ENCODE assay signal across 8 cellular contexts in the genomic region with DNA sequence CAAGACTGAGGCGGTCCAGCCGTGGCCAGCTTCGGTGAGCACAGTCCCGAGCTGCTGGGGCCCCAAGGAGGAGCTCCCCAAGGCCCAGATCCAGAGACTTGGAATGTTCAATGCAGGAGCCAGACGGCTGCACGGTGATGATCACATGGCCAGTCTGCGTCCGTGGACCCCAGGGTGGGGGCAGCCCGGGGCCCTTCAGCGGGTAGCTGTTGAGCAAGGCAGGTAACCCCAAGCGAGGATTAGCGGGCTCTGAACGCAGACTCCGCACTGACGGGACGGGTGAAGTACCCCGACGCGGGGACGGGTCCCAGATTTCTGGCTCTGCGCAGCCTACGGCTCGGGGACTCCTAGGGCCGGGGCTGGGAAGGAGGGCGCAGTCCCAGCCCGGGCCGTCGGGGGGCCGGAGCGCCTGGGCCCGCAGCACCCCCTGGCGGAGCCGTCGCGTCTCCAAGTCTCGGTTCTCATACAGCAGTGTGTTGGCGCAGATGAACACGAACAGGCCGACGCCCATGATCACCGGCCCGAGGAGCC. TPM values are rescaled to one million over a fixed set of nuclear protein-coding genes. Genes with fewer than 3 reads are reported as not detected.
A peak's percentile ranks its signal among the peaks of the same experiment; 100 is the strongest.
DNase-seq lines count a peak whose midpoint lies in the region; ATAC-seq and TF ChIP-seq lines count a peak whose summit lies in the region.

No MANE protein-coding gene starts in this region.

- intact Hi-C loops in heart right ventricle (cut with DNase I) = loop anchor here in 5 of 10 donors (5.0 to 10.0 kb wide), 3 partner anchors 54 to 239 kb away; partner anchors contain the start of gene SRSF4 (in 4 of the 5)
- intact Hi-C loops in spleen (cut with DNase I; ENCODE audit: low total_unique reads) = no loop called here

- H3K4me3 ChIP-seq in GM12865 (ENCODE audit: low read depth, low read length) (no peak overlapping the region), heart right ventricle (peak overlapping the region in 5 of 10 donors; percentile 9 to 99 (median 71)), spleen (peak overlapping the region in 5 of 8 donors; percentile 10 to 82 (median 64))

- no peak for TF ChIP-seq POLR2A in spleen (IDR thresholded peaks at IDR 0.05)

- H3K27ac ChIP-seq in heart right ventricle (peak overlapping the region in 1 of 10 donors; percentile 96), spleen (peak overlapping the region in 1 of 8 donors; percentile 88)

- peaks cover 10% of the 10 kb centered on the region for H3K27me3 Mint-ChIP-seq in activated T-cell treated with anti-CD3 and anti-CD28 coated beads, Interleukin-2, amount 50 U/mL, for 72 hours (ENCODE audit: low read depth)

- H3K9me3 ChIP-seq in heart right ventricle (no peaks in the 10 kb centered on the region), spleen (no peaks in the 10 kb centered on the region)

- H3K4me1 ChIP-seq in heart right ventricle (peaks cover 8 to 36% (median 28%) of the 10 kb centered on the region in 9 donors), spleen (peaks cover 18 to 48% (median 42%) of the 10 kb centered on the region in 6 donors)

- H3K27me3 ChIP-seq in heart right ventricle = peaks cover 0 to 60% (median 18%) of the 10 kb centered on the region in 7 donors
- peaks cover 5 to 58% (median 44%) of the 10 kb centered on the region in 7 donors for H3K27me3 ChIP-seq in spleen (replicated peaks in 1 of 7)

- no peaks in the 10 kb centered on the region for H3K4me1 Mint-ChIP-seq in activated T-cell treated with anti-CD3 and anti-CD28 coated beads, Interleukin-2, amount 50 U/mL, for 72 hours (ENCODE audit: low read depth)

- peaks cover 3% of the 10 kb centered on the region in 2 donors for H3K36me3 Mint-ChIP-seq in activated T-cell treated with anti-CD3 and anti-CD28 coated beads, Interleukin-2, amount 50 U/mL, for 72 hours (ENCODE audit: insufficient read depth in 2 of 2)

- peak; percentile 74 for TF ChIP-seq CTCF in GM12865 (IDR thresholded peaks at IDR 0.05; ENCODE audit: insufficient read depth, low read depth, low read length, missing control alignments)
- TF ChIP-seq CTCF in heart right ventricle (IDR thresholded peaks at IDR 0.05) = peak in 8 of 9 donors; percentile 29 to 67 (median 42)
- peak; percentile 27 to 78 (median 55) for TF ChIP-seq CTCF in spleen (IDR thresholded peaks at IDR 0.05 in 8 of 11, conservative IDR thresholded peaks at IDR 0.05 in 3 of 11)

- no peak overlapping the region for H3K27ac Mint-ChIP-seq in activated T-cell treated with anti-CD3 and anti-CD28 coated beads, Interleukin-2, amount 50 U/mL, for 72 hours

- peaks cover 0 to 32% (median 0%) of the 10 kb centered on the region in 9 donors for H3K36me3 ChIP-seq in heart right ventricle
- peaks cover 0 to 46% (median 23%) of the 10 kb centered on the region in 6 donors for H3K36me3 ChIP-seq in spleen

- no peak overlapping the region for H3K4me3 Mint-ChIP-seq in activated T-cell treated with anti-CD3 and anti-CD28 coated beads, Interleukin-2, amount 50 U/mL, for 72 hours

- ATAC-seq in activated T-cell treated with anti-CD3 and anti-CD28 coated beads, Interleukin-2, amount 50 U/mL, for 72 hours (replicated peaks in 1 of 2) = peak; percentile 71 to 81
- ATAC-seq in heart right ventricle (no peak), GM19324 (IDR thresholded peaks at IDR 0.05; ENCODE audit: low FRiP score, unreplicated experiment) (no peak), left lobe of liver (no peak)

- 44 to 47% methylated on average over 39 to 42 of the region's 42 CpGs for WGBS in heart right ventricle, 2 donors
- WGBS in spleen, 5 donors = 37 to 85% (median 49%) methylated on average over 7 to 42 of the region's 42 CpGs

- peak; percentile 70 for DNase-seq in GM12865 (ENCODE audit: low read depth)
- DNase-seq in NCI-H748 treated with DMSO at 0.1 percent for 48 hours (lab: John Stamatoyannopoulos, UW) = peak; percentile 26
- DNase-seq in activated T-cell treated with anti-CD3 and anti-CD28 coated beads, Interleukin-2, amount 50 U/mL, for 72 hours = peak; percentile 82 to 84
- peak in 1 of 2 donors; percentile 42 for DNase-seq in heart right ventricle
- peak; percentile 85 for DNase-seq in spleen
- DNase-seq in epidermal melanocyte (ENCODE audit: insufficient read length, low spot score) = no peak
- DNase-seq in left lobe of liver (ENCODE audit: low spot score) = no peak

- H3K9me3 Mint-ChIP-seq in activated T-cell treated with anti-CD3 and anti-CD28 coated beads, Interleukin-2, amount 50 U/mL, for 72 hours = no peaks in the 10 kb centered on the region

RNA-seq across cellular contexts. Expression of gene TMEM200B, which starts 2.7 kb away (rescaled TPM):
- total RNA-seq in activated T-cell treated with anti-CD3 and anti-CD28 coated beads, Interleukin-2, amount 50 U/mL, for 72 hours = under 1 TPM; 0.36 to 0.46 TPM
- total RNA-seq in heart right ventricle (1 to 10 TPM in 8 of 10 donors, under 1 TPM in 2; 0.79 to 2.2 (median 1.5) TPM), spleen (1 to 10 TPM; 3.2 to 5.6 (median 4.3) TPM), left lobe of liver (2.0 TPM)
- polyA plus RNA-seq in heart right ventricle (1 to 10 TPM; 1.8 to 3.3 TPM), spleen (1 to 10 TPM in 2 of 3 donors, under 1 TPM in 1; 0.98 to 2.3 (median 1.7) TPM)

Comparison
In these comparisons a context has a peak if more than half of its experiments do, and no peak if none do; other contexts are left out.
1. DNase-seq: peak in GM12865 (single experiment), NCI-H748 treated with DMSO at 0.1 percent for 48 hours (single experiment), activated T-cell treated with anti-CD3 and anti-CD28 coated beads, Interleukin-2, amount 50 U/mL, for 72 hours (2 of 2) and spleen (single experiment); none in epidermal melanocyte (single experiment) and left lobe of liver (single experiment).
2. ATAC-seq: peak in activated T-cell treated with anti-CD3 and anti-CD28 coated beads, Interleukin-2, amount 50 U/mL, for 72 hours (2 of 2); none in heart right ventricle (0 of 8), GM19324 (single experiment) and left lobe of liver (single experiment).
3. Peak in every context shown above with its lines, with median percentiles within 50 percentile points of each other: CTCF ChIP-seq.